10 cellular contexts compared by ENCODE assay signal in the genomic region with DNA sequence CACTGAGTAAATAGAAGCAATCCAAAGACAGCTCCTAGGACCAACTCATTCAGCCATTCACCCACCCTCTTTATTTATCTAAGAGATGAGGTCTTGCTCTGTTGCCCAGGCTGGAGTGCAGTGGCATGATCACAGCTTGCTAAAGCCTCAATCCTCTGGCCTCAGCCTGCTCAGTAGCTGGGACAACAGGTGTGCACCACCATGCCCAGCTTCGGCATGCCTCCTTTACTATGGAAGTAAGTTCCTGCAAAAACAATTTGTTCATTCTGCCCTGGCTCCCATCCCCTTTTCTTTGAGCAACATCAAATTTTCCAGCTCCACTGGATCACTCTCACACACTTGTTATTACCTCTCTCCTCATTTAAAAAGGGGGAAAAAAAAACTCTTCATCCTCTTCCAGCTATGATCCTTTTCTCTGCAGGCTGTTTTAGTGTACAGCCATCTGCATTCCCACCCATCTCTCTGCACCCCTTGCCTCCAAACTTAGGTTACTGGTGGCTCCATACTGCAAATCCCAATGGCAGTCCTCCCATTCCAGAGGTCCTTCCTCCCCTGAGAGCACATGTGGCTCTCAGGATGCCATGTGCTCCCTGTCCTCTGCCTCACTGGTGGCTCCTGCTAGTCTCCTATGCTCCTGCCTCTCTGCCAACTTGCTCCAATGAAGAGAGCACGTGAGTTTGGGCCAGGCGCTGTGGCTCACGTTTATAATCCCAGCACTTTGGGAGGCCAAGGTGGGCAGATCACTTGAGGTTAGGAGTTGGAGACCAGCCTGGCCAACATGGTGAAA. TPM values are rescaled to one million over a fixed set of nuclear protein-coding genes. Genes with fewer than 3 reads are reported as not detected.
DNase-seq lines count a peak whose midpoint lies in the region; TF ChIP-seq lines count a peak whose summit lies in the region.
"Had no signal": no experiment of that assay in that cellular context is flagged by ENCODE, and none has a peak within 500 bp of the region (broad histone marks: within the 10 kb centered on the region; RNA-seq: fewer than 3 reads in every experiment).

No MANE protein-coding gene starts in this region.

- DNase-seq in HFFc6 (no peak), tibial artery (no peak), DMS153 (lab: John Stamatoyannopoulos, UW) (no peak)
- DNase-seq in activated T-helper 1 cell treated with anti-CD3 and anti-CD28 coated beads, Interleukin-12 subunit alpha, Interleukin-12 subunit beta, Interleukin-2, Interleukin-4 antibody, amounts not matched to agents 30 ng/mL and 10 ng/mL and 1 ng/mL, durations not matched to agents 14 hours and 24 hours and 36 hours (ENCODE audit: low spot score): no peak
- DNase-seq: erythroblast; hippocampal formation; stimulated activated CD4-positive, alpha-beta T cell treated with anti-CD3 and anti-CD28 coated beads, Interleukin-2, amount 100 ng/mL, for 24 hours; stomach had no signal

- peaks cover 5 to 49% (median 38%) of the 10 kb centered on the region in 4 donors for H3K4me1 ChIP-seq in tibial artery

- H3K27ac Mint-ChIP-seq in HFFc6 (peak overlapping the region; percentile 11; the same call in 1 of the 2 replicates), nephron (no peak overlapping the region)
- H3K27ac Mint-ChIP-seq in activated T-helper 1 cell treated with anti-CD3 and anti-CD28 coated beads, Interleukin-12 subunit alpha, Interleukin-12 subunit beta, Interleukin-2, Interleukin-4 antibody, amounts not matched to agents 30 ng/mL and 10 ng/mL and 1 ng/mL, durations not matched to agents 14 hours and 24 hours and 36 hours: no peak overlapping the region

- peaks cover 30% of the 10 kb centered on the region for H3K4me1 Mint-ChIP-seq in HFFc6 (ENCODE audit: low read depth)
- H3K4me1 Mint-ChIP-seq in activated T-helper 1 cell treated with anti-CD3 and anti-CD28 coated beads, Interleukin-12 subunit alpha, Interleukin-12 subunit beta, Interleukin-2, Interleukin-4 antibody, amounts not matched to agents 30 ng/mL and 10 ng/mL and 1 ng/mL, durations not matched to agents 14 hours and 24 hours and 36 hours (ENCODE audit: low read depth): peaks cover 45% of the 10 kb centered on the region
- H3K4me1 Mint-ChIP-seq in nephron: peaks cover 27% of the 10 kb centered on the region

- no peak overlapping the region for H3K27ac ChIP-seq in tibial artery
- H3K27ac ChIP-seq: cardiac muscle cell had no signal

- H3K4me3 ChIP-seq in tibial artery: no peak overlapping the region

- H3K9me3 ChIP-seq in tibial artery: no peaks in the 10 kb centered on the region
- H3K9me3 ChIP-seq: stomach had no signal

- H3K27me3 ChIP-seq in tibial artery: no peaks in the 10 kb centered on the region
- H3K27me3 ChIP-seq: cardiac muscle cell, stomach had no signal

- peak overlapping the region; percentile 26; the same call in 1 of the 2 replicates for H3K4me3 Mint-ChIP-seq in HFFc6
- peak overlapping the region; percentile 92 for H3K4me3 Mint-ChIP-seq in activated T-helper 1 cell treated with anti-CD3 and anti-CD28 coated beads, Interleukin-12 subunit alpha, Interleukin-12 subunit beta, Interleukin-2, Interleukin-4 antibody, amounts not matched to agents 30 ng/mL and 10 ng/mL and 1 ng/mL, durations not matched to agents 14 hours and 24 hours and 36 hours
- peak overlapping the region; percentile 92 to 98 (median 98) for H3K4me3 Mint-ChIP-seq in nephron

- H3K36me3 ChIP-seq in tibial artery: peaks cover 10 to 43% (median 22%) of the 10 kb centered on the region in 3 donors

- no peaks in the 10 kb centered on the region for H3K9me3 Mint-ChIP-seq in HFFc6
- H3K9me3 Mint-ChIP-seq in activated T-helper 1 cell treated with anti-CD3 and anti-CD28 coated beads, Interleukin-12 subunit alpha, Interleukin-12 subunit beta, Interleukin-2, Interleukin-4 antibody, amounts not matched to agents 30 ng/mL and 10 ng/mL and 1 ng/mL, durations not matched to agents 14 hours and 24 hours and 36 hours: no peaks in the 10 kb centered on the region
- H3K9me3 Mint-ChIP-seq in nephron: no peaks in the 10 kb centered on the region

- TF ChIP-seq CTCF in HFFc6 (IDR thresholded peaks at IDR 0.05): no peak
- TF ChIP-seq CTCF in nephron (IDR thresholded peaks at IDR 0.05; ENCODE audit: unreplicated experiment in 3 of 3): no peak
- TF ChIP-seq CTCF in tibial artery (IDR thresholded peaks at IDR 0.05): no peak

- peaks cover 17% of the 10 kb centered on the region for H3K36me3 Mint-ChIP-seq in HFFc6 (ENCODE audit: low read depth)
- peaks cover 10% of the 10 kb centered on the region for H3K36me3 Mint-ChIP-seq in activated T-helper 1 cell treated with anti-CD3 and anti-CD28 coated beads, Interleukin-12 subunit alpha, Interleukin-12 subunit beta, Interleukin-2, Interleukin-4 antibody, amounts not matched to agents 30 ng/mL and 10 ng/mL and 1 ng/mL, durations not matched to agents 14 hours and 24 hours and 36 hours (ENCODE audit: low read depth)
- H3K36me3 Mint-ChIP-seq in nephron (ENCODE audit: low read depth): peaks cover 15% of the 10 kb centered on the region

- H3K27me3 Mint-ChIP-seq in HFFc6 (ENCODE audit: insufficient read depth): peaks cover 4% of the 10 kb centered on the region; the same call in 1 of the 2 replicates
- no peaks in the 10 kb centered on the region for H3K27me3 Mint-ChIP-seq in activated T-helper 1 cell treated with anti-CD3 and anti-CD28 coated beads, Interleukin-12 subunit alpha, Interleukin-12 subunit beta, Interleukin-2, Interleukin-4 antibody, amounts not matched to agents 30 ng/mL and 10 ng/mL and 1 ng/mL, durations not matched to agents 14 hours and 24 hours and 36 hours (ENCODE audit: insufficient read depth)
- H3K27me3 Mint-ChIP-seq in nephron (ENCODE audit: low read depth): no peaks in the 10 kb centered on the region

- intact Hi-C loops in activated T-helper 1 cell treated with anti-CD3 and anti-CD28 coated beads, Interleukin-12 subunit alpha, Interleukin-12 subunit beta, Interleukin-2, Interleukin-4 antibody, amounts not matched to agents 30 ng/mL and 10 ng/mL and 1 ng/mL, durations not matched to agents 14 hours and 24 hours and 36 hours (cut with micrococcal nuclease): no loop called here
- intact Hi-C loops in tibial artery (cut with DNase I; ENCODE audit: low total_unique reads): no loop called here

RNA-seq across cellular contexts. Expression of a gene that starts 2.2 kb away (rescaled TPM):
- 10 to 100 TPM; 72.3 to 85.5 (median 78.7) TPM for total RNA-seq in HFFc6 (2021; fragmentation: NEBNext Ultra II Directional; extraction: Animal tissue kit (Norgen Biotek cat#: 25700))
- 76.7 and 77.6 TPM in 2 replicates for total RNA-seq in activated T-helper 1 cell treated with anti-CD3 and anti-CD28 coated beads, Interleukin-12 subunit alpha, Interleukin-12 subunit beta, Interleukin-2, Interleukin-4 antibody, amounts not matched to agents 30 ng/mL and 10 ng/mL and 1 ng/mL, durations not matched to agents 14 hours and 24 hours and 36 hours

RNA-seq across cellular contexts. Expression of a gene that starts 18.2 kb away (rescaled TPM):
- 1 to 10 TPM; 6.5 to 9.3 (median 8.0) TPM for total RNA-seq in HFFc6 (2021; fragmentation: NEBNext Ultra II Directional; extraction: Animal tissue kit (Norgen Biotek cat#: 25700))
- total RNA-seq in activated T-helper 1 cell treated with anti-CD3 and anti-CD28 coated beads, Interleukin-12 subunit alpha, Interleukin-12 subunit beta, Interleukin-2, Interleukin-4 antibody, amounts not matched to agents 30 ng/mL and 10 ng/mL and 1 ng/mL, durations not matched to agents 14 hours and 24 hours and 36 hours: not detected in 2 replicates

RNA-seq across cellular contexts. Expression of a gene that starts 20.6 kb away (rescaled TPM):
- 1 to 10 TPM; 1.5 to 2.8 (median 2.3) TPM for total RNA-seq in HFFc6 (2021; fragmentation: NEBNext Ultra II Directional; extraction: Animal tissue kit (Norgen Biotek cat#: 25700))
- total RNA-seq in activated T-helper 1 cell treated with anti-CD3 and anti-CD28 coated beads, Interleukin-12 subunit alpha, Interleukin-12 subunit beta, Interleukin-2, Interleukin-4 antibody, amounts not matched to agents 30 ng/mL and 10 ng/mL and 1 ng/mL, durations not matched to agents 14 hours and 24 hours and 36 hours: 12.0 and 13.4 TPM in 2 replicates

RNA-seq across cellular contexts. Expression of a gene that starts 27.9 kb away (rescaled TPM):
- 10 to 100 TPM; 17.5 to 24.9 (median 19.9) TPM for total RNA-seq in HFFc6 (2021; fragmentation: NEBNext Ultra II Directional; extraction: Animal tissue kit (Norgen Biotek cat#: 25700))
- 37.3 and 38.8 TPM in 2 replicates for total RNA-seq in activated T-helper 1 cell treated with anti-CD3 and anti-CD28 coated beads, Interleukin-12 subunit alpha, Interleukin-12 subunit beta, Interleukin-2, Interleukin-4 antibody, amounts not matched to agents 30 ng/mL and 10 ng/mL and 1 ng/mL, durations not matched to agents 14 hours and 24 hours and 36 hours

RNA-seq across cellular contexts. Expression of a gene that starts 40.5 kb away (rescaled TPM):
- 1 to 10 TPM; 5.7 to 8.7 (median 7.5) TPM for total RNA-seq in HFFc6 (2021; fragmentation: NEBNext Ultra II Directional; extraction: Animal tissue kit (Norgen Biotek cat#: 25700))
- 4.3 and 5.2 TPM in 2 replicates for total RNA-seq in activated T-helper 1 cell treated with anti-CD3 and anti-CD28 coated beads, Interleukin-12 subunit alpha, Interleukin-12 subunit beta, Interleukin-2, Interleukin-4 antibody, amounts not matched to agents 30 ng/mL and 10 ng/mL and 1 ng/mL, durations not matched to agents 14 hours and 24 hours and 36 hours

Comparison
In these comparisons a context has a peak if more than half of its experiments do, and no peak if none do; other contexts are left out.
1. H3K4me3 Mint-ChIP-seq: peak in every context shown above with its lines; median percentile 98 in nephron; 92 in activated T-helper 1 cell treated with anti-CD3 and anti-CD28 coated beads, Interleukin-12 subunit alpha, Interleukin-12 subunit beta, Interleukin-2, Interleukin-4 antibody, amounts not matched to agents 30 ng/mL and 10 ng/mL and 1 ng/mL, durations not matched to agents 14 hours and 24 hours and 36 hours; 26 in HFFc6.